1 cellular context compared by ENCODE assay signal in the genomic region with DNA sequence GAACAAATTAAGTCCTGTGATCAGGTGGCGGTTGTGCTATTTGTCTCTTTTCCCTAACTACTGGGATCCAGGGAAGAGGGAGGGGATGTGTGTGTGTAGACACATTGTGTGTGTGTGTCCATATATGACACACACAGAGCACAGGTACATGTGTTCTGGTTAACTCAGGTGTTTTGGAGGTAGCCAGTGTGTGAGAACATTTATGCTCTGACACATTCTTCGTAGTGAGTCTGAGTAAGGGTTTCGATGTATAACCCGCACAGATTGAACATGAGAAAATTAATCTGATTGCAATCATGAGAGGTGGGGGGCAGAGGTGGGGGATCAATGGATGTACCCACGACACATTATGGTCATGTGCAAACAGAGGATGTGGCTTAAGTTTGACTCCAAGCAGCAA.
A peak's percentile ranks its signal among the peaks of the same experiment; 100 is the strongest.
TF ChIP-seq lines count a peak whose summit lies in the region.

No MANE protein-coding gene starts in this region.

TF ChIP-seq in GM12878, 131 proteins besides CTCF, POLR2A, EP300 and RAD21:
- TF ChIP-seq TCF7 (IDR thresholded peaks at IDR 0.05; ENCODE audit: borderline replicate concordance): no peak
- TF ChIP-seq DPF2 (IDR thresholded peaks at IDR 0.05): peak; percentile 20; the same call in 1 of the 2 replicates
- TF ChIP-seq ZBED1 (IDR thresholded peaks at IDR 0.05; ENCODE audit: borderline replicate concordance): 0 out of 2 replicates have a peak, but pooled peaks have one; percentile 2
- TF ChIP-seq, protein P1, sequence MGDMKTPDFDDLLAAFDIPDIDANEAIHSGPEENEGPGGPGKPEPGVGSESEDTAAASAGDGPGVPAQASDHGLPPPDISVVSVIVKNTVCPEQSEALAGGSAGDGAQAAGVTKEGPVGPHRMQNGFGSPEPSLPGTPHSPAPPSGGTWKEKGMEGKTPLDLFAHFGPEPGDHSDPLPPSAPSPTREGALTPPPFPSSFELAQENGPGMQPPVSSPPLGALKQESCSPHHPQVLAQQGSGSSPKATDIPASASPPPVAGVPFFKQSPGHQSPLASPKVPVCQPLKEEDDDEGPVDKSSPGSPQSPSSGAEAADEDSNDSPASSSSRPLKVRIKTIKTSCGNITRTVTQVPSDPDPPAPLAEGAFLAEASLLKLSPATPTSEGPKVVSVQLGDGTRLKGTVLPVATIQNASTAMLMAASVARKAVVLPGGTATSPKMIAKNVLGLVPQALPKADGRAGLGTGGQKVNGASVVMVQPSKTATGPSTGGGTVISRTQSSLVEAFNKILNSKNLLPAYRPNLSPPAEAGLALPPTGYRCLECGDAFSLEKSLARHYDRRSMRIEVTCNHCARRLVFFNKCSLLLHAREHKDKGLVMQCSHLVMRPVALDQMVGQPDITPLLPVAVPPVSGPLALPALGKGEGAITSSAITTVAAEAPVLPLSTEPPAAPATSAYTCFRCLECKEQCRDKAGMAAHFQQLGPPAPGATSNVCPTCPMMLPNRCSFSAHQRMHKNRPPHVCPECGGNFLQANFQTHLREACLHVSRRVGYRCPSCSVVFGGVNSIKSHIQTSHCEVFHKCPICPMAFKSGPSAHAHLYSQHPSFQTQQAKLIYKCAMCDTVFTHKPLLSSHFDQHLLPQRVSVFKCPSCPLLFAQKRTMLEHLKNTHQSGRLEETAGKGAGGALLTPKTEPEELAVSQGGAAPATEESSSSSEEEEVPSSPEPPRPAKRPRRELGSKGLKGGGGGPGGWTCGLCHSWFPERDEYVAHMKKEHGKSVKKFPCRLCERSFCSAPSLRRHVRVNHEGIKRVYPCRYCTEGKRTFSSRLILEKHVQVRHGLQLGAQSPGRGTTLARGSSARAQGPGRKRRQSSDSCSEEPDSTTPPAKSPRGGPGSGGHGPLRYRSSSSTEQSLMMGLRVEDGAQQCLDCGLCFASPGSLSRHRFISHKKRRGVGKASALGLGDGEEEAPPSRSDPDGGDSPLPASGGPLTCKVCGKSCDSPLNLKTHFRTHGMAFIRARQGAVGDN (IDR thresholded peaks at IDR 0.05): 0 out of 2 replicates have a peak, but pooled peaks have one; percentile 28
- TF ChIP-seq NBN (IDR thresholded peaks at IDR 0.05): no peak
- no peak for TF ChIP-seq NFYA (IDR thresholded peaks at IDR 0.05; ENCODE audit: borderline replicate concordance, low read depth, low read length)
- peak; percentile 16; the same call in 1 of the 2 replicates for TF ChIP-seq MTA3 (IDR thresholded peaks at IDR 0.05; ENCODE audit: borderline replicate concordance, low read length)
- TF ChIP-seq, protein P2, sequence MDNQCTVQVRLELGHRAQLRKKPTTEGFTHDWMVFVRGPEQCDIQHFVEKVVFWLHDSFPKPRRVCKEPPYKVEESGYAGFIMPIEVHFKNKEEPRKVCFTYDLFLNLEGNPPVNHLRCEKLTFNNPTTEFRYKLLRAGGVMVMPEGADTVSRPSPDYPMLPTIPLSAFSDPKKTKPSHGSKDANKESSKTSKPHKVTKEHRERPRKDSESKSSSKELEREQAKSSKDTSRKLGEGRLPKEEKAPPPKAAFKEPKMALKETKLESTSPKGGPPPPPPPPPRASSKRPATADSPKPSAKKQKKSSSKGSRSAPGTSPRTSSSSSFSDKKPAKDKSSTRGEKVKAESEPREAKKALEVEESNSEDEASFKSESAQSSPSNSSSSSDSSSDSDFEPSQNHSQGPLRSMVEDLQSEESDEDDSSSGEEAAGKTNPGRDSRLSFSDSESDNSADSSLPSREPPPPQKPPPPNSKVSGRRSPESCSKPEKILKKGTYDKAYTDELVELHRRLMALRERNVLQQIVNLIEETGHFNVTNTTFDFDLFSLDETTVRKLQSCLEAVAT (IDR thresholded peaks at IDR 0.05): no peak
- no peak for TF ChIP-seq TBL1XR1 (IDR thresholded peaks at IDR 0.05; ENCODE audit: low read depth, low read length)
- TF ChIP-seq NR2F1 (conservative IDR thresholded peaks at IDR 0.05): 0 out of 2 replicates have a peak, but pooled peaks have one; percentile 5
